Comparison of ENCODE assay signal across 9 cellular contexts in genomic region chr19:15194938-15195337, GRCh38. TPM values are rescaled to one million over a fixed set of nuclear protein-coding genes. Genes with fewer than 3 reads are reported as not detected.
DNase-seq lines count a peak whose midpoint lies in the region; ATAC-seq lines count a peak whose summit lies in the region.
"Had no signal": no experiment of that assay in that cellular context is flagged by ENCODE, and none has a peak within 500 bp of the region (broad histone marks: within the 10 kb centered on the region; RNA-seq: fewer than 3 reads in every experiment).

No MANE protein-coding gene starts in this region.

- no peaks in the 10 kb centered on the region for H3K4me1 ChIP-seq in endocrine pancreas (ENCODE audit: control insufficient read depth, insufficient read depth, low read length)

- intact Hi-C loops in Right ventricle myocardium inferior (cut with DNase I), result loop anchor here (5.0 kb wide), 1 partner anchor 57 kb away; no protein-coding TSS in a partner anchor
- intact Hi-C loops in cardiac septum (cut with DNase I), result loop anchor here (2.0 kb wide), 1 partner anchor 56 kb away; no protein-coding TSS in a partner anchor

- peaks cover 6% of the 10 kb centered on the region for H3K27me3 ChIP-seq in endocrine pancreas (ENCODE audit: control insufficient read depth, insufficient read depth, low read length)

- H3K4me3 ChIP-seq in endocrine pancreas (ENCODE audit: control insufficient read depth, insufficient read depth, low read length), result no peak overlapping the region

- H3K9ac ChIP-seq in endocrine pancreas (ENCODE audit: control insufficient read depth, insufficient read depth, low read length), result peak overlapping the region; percentile 8

- no peaks in the 10 kb centered on the region for H3K9me3 ChIP-seq in endocrine pancreas (ENCODE audit: control insufficient read depth, low read length)

- peak; percentile 30 for ATAC-seq in Right ventricle myocardium inferior

- no peaks in the 10 kb centered on the region for H3K36me3 ChIP-seq in endocrine pancreas (ENCODE audit: control insufficient read depth, insufficient read depth, low read length)

- no peak for DNase-seq in Right ventricle myocardium inferior (ENCODE audit: missing footprints)
- DNase-seq in cardiac septum (ENCODE audit: low spot score), result no peak
- DNase-seq in myocyte (ENCODE audit: low read depth), result peak; percentile 60
- no peak for DNase-seq in NOMO-1 treated with DMSO at 0.1 percent for 48 hours (lab: John Stamatoyannopoulos, UW; ENCODE audit: unreplicated experiment)
- DNase-seq in COR-L47 (lab: John Stamatoyannopoulos, UW), result no peak
- DNase-seq in NK-92 (lab: John Stamatoyannopoulos, UW; ENCODE audit: unreplicated experiment), result no peak
- DNase-seq in NCI-H1048 (lab: John Stamatoyannopoulos, UW), result no peak
- DNase-seq: activated B cell treated with CpG ODN at 0.5 μM for 24 hours had no signal

RNA-seq across cellular contexts. Expression of gene NOTCH3, which starts 5.9 kb away (rescaled TPM):
- total RNA-seq in Right ventricle myocardium inferior (28.5 TPM), cardiac septum (60.0 TPM), myocyte (76.1 and 159 TPM in 2 replicates)
- 29.4 TPM for polyA plus RNA-seq in myocyte (2012)
- total RNA-seq: activated B cell treated with CpG ODN at 0.5 μM for 24 hours had no signal

RNA-seq across cellular contexts. Expression of gene EPHX3, which starts 37.3 kb away (rescaled TPM):
- 0.14 TPM for total RNA-seq in Right ventricle myocardium inferior
- 0.27 TPM for total RNA-seq in cardiac septum
- 0.16 TPM in 1 of 2 replicates, not detected in the other for total RNA-seq in myocyte
- polyA plus RNA-seq in myocyte (2012), result 0.14 TPM
- total RNA-seq: activated B cell treated with CpG ODN at 0.5 μM for 24 hours had no signal
